In the genomic region with DNA sequence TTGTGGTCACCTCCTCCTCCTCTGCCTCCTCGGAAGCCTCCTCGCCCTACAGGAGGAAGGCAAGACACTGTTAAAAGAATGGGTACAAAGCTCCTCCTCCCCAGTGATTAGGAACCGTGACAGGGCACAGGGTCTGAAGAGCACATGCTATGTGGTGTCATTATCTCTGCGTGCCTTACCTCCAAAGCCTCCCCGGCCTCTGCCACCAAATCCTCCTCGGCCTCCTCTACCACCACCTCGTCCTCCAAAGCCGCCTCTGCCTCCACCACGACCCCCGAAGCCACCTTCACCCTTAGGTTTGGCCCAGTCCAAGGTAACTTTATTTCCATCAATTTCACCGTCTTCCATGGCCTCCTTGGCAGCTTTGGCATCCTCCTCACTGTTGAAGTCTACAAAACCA, we compare ENCODE assay signal across 16 cellular contexts. TPM values are rescaled to one million over a fixed set of nuclear protein-coding genes. Genes with fewer than 3 reads are reported as not detected.
A peak's percentile ranks its signal among the peaks of the same experiment; 100 is the strongest.
DNase-seq lines count a peak whose midpoint lies in the region; ATAC-seq and TF ChIP-seq lines count a peak whose summit lies in the region.
"Had no signal": no experiment of that assay in that cellular context is flagged by ENCODE, and none has a peak within 500 bp of the region (broad histone marks: within the 10 kb centered on the region; RNA-seq: fewer than 3 reads in every experiment).

No MANE protein-coding gene starts in this region.

- no peak overlapping the region for H3K4me3 ChIP-seq in CD4-positive, alpha-beta memory T cell (ENCODE audit: low read length in 2 of 2)
- H3K4me3 ChIP-seq in SK-N-SH (ENCODE audit: low read depth in 2 of 2, low read length in 1 of 2) = no peak overlapping the region
- H3K4me3 ChIP-seq: lower lobe of right lung, sigmoid colon had no signal

- no peaks in the 10 kb centered on the region for H3K27me3 ChIP-seq in CD4-positive, alpha-beta memory T cell (ENCODE audit: insufficient read depth, low read length)
- no peaks in the 10 kb centered on the region for H3K27me3 ChIP-seq in SK-N-SH (ENCODE audit: insufficient read depth)
- H3K27me3 ChIP-seq: sigmoid colon had no signal

- no peak overlapping the region for H3K9ac ChIP-seq in SK-N-SH

- H4K20me1 ChIP-seq in SK-N-SH (ENCODE audit: insufficient read depth) = peaks cover 5% of the 10 kb centered on the region; the same call in 1 of the 2 replicates

- H3F3A ChIP-seq in SK-N-SH (replicated peaks; ENCODE audit: insufficient read depth) = peaks cover 77% of the 10 kb centered on the region

- H3K36me3 ChIP-seq in CD4-positive, alpha-beta memory T cell (ENCODE audit: insufficient read depth, low read length) = peaks cover 76% of the 10 kb centered on the region
- H3K36me3 ChIP-seq in SK-N-SH (replicated peaks in 1 of 2; ENCODE audit: control insufficient read depth in 1 of 2, insufficient read depth in 2 of 2, low read length in 1 of 2) = peaks cover 64 to 74% of the 10 kb centered on the region in 2 experiments

- peaks cover 51 to 74% of the 10 kb centered on the region in 2 donors for H3K36me3 Mint-ChIP-seq in CD4-positive, alpha-beta memory T cell
- peaks cover 62% of the 10 kb centered on the region for H3K36me3 Mint-ChIP-seq in activated T-helper 1 cell treated with anti-CD3 and anti-CD28 coated beads, Interleukin-12 subunit alpha, Interleukin-12 subunit beta, Interleukin-2, Interleukin-4 antibody, amounts not matched to agents 30 ng/mL and 10 ng/mL and 1 ng/mL, durations not matched to agents 14 hours and 24 hours and 36 hours (ENCODE audit: low read depth)
- peaks cover 40% of the 10 kb centered on the region for H3K36me3 Mint-ChIP-seq in mesothelial cell of epicardium

- no peaks in the 10 kb centered on the region for H3K9me2 ChIP-seq in SK-N-SH

- H3K27ac ChIP-seq in CD4-positive, alpha-beta memory T cell (ENCODE audit: low read depth, low read length) = no peak overlapping the region
- no peak overlapping the region for H3K27ac ChIP-seq in SK-N-SH (ENCODE audit: low read depth in 2 of 2, low read length in 1 of 2)
- H3K27ac ChIP-seq: lower lobe of right lung, sigmoid colon had no signal

- POLR2A ChIA-PET in CD4-positive, alpha-beta memory T cell (lab: Charles Lee; ENCODE audit: partially characterized antibody) = interaction anchor here (0.7 to 7.4 kb wide), 3 partner anchors 9 to 228 kb away, joined by 3 to 99 read pairs (median 4); a partner anchor contains a TSS
- POLR2A ChIA-PET in SK-N-SH (lab: Yijun Ruan, JAX) = interaction anchor here (5.1 kb wide), 1 partner anchor 9 kb away, joined by 59 read pairs; a partner anchor contains a TSS

- no peaks in the 10 kb centered on the region for H3K27me3 Mint-ChIP-seq in CD4-positive, alpha-beta memory T cell
- no peaks in the 10 kb centered on the region for H3K27me3 Mint-ChIP-seq in activated T-helper 1 cell treated with anti-CD3 and anti-CD28 coated beads, Interleukin-12 subunit alpha, Interleukin-12 subunit beta, Interleukin-2, Interleukin-4 antibody, amounts not matched to agents 30 ng/mL and 10 ng/mL and 1 ng/mL, durations not matched to agents 14 hours and 24 hours and 36 hours (ENCODE audit: insufficient read depth)
- H3K27me3 Mint-ChIP-seq in mesothelial cell of epicardium (ENCODE audit: low read depth) = no peaks in the 10 kb centered on the region

- intact Hi-C loops in CD4-positive, alpha-beta memory T cell (cut with micrococcal nuclease) = no loop called here
- intact Hi-C loops in activated T-helper 1 cell treated with anti-CD3 and anti-CD28 coated beads, Interleukin-12 subunit alpha, Interleukin-12 subunit beta, Interleukin-2, Interleukin-4 antibody, amounts not matched to agents 30 ng/mL and 10 ng/mL and 1 ng/mL, durations not matched to agents 14 hours and 24 hours and 36 hours (cut with micrococcal nuclease) = no loop called here

- peaks cover 35% of the 10 kb centered on the region for H3K79me2 ChIP-seq in SK-N-SH (ENCODE audit: insufficient read depth)

- DNase-seq in CD4-positive, alpha-beta memory T cell = no peak
- no peak for DNase-seq in activated T-helper 1 cell treated with anti-CD3 and anti-CD28 coated beads, Interleukin-12 subunit alpha, Interleukin-12 subunit beta, Interleukin-2, Interleukin-4 antibody, amounts not matched to agents 30 ng/mL and 10 ng/mL and 1 ng/mL, durations not matched to agents 14 hours and 24 hours and 36 hours (ENCODE audit: low spot score)
- no peak for DNase-seq in mesothelial cell of epicardium (ENCODE audit: low spot score in 2 of 2, unreplicated experiment in 2 of 2)
- DNase-seq in stimulated activated CD4-positive, alpha-beta T cell treated with anti-CD3 and anti-CD28 coated beads, Interleukin-12 subunit alpha, Interleukin-12 subunit beta, amount 100 ng/mL, for 4 hours = no peak
- no peak for DNase-seq in SK-N-SH
- DNase-seq: amygdala; Kasumi-1; lower lobe of right lung; NCI-H2029; NCI-H748 treated with DMSO at 0.1 percent for 48 hours; sigmoid colon; stimulated activated naive CD8-positive, alpha-beta T cell treated with anti-CD3 and anti-CD28 coated beads, Interleukin-15, Interleukin-2, amounts not matched to agents 100 U/mL and 50 U/mL, for 24 hours; T-helper 9 cell had no signal

- H3K4me1 Mint-ChIP-seq in CD4-positive, alpha-beta memory T cell = peaks cover 10 to 33% (median 20%) of the 10 kb centered on the region in 4 donors
- peaks cover 35% of the 10 kb centered on the region for H3K4me1 Mint-ChIP-seq in activated T-helper 1 cell treated with anti-CD3 and anti-CD28 coated beads, Interleukin-12 subunit alpha, Interleukin-12 subunit beta, Interleukin-2, Interleukin-4 antibody, amounts not matched to agents 30 ng/mL and 10 ng/mL and 1 ng/mL, durations not matched to agents 14 hours and 24 hours and 36 hours (ENCODE audit: low read depth)
- peaks cover 5% of the 10 kb centered on the region for H3K4me1 Mint-ChIP-seq in mesothelial cell of epicardium

- peak; percentile 28 for TF ChIP-seq POLR2A in GM18505 (IDR thresholded peaks at IDR 0.05; ENCODE audit: borderline replicate concordance, extremely low read depth, insufficient read depth, insufficient read length)

- no peaks in the 10 kb centered on the region for H3K9me3 ChIP-seq in CD4-positive, alpha-beta memory T cell (ENCODE audit: control insufficient read depth in 1 of 2, low read length in 2 of 2)
- no peaks in the 10 kb centered on the region for H3K9me3 ChIP-seq in SK-N-SH
- H3K9me3 ChIP-seq: lower lobe of right lung, sigmoid colon had no signal

- ATAC-seq in GM18505 (IDR thresholded peaks at IDR 0.05; ENCODE audit: unreplicated experiment) = no peak
- ATAC-seq in GM21390 (IDR thresholded peaks at IDR 0.05; ENCODE audit: unreplicated experiment) = no peak
- ATAC-seq: HCT116; lower lobe of right lung; stimulated activated naive CD8-positive, alpha-beta T cell treated with anti-CD3 and anti-CD28 coated beads, Interleukin-15, Interleukin-2, amounts not matched to agents 100 U/mL and 50 U/mL, for 24 hours had no signal

- peak overlapping the region in 5 of 7 donors; percentile 44 to 89 (median 73) for H3K27ac Mint-ChIP-seq in CD4-positive, alpha-beta memory T cell
- H3K27ac Mint-ChIP-seq in activated T-helper 1 cell treated with anti-CD3 and anti-CD28 coated beads, Interleukin-12 subunit alpha, Interleukin-12 subunit beta, Interleukin-2, Interleukin-4 antibody, amounts not matched to agents 30 ng/mL and 10 ng/mL and 1 ng/mL, durations not matched to agents 14 hours and 24 hours and 36 hours = peak overlapping the region; percentile 45
- H3K27ac Mint-ChIP-seq in mesothelial cell of epicardium = peak overlapping the region; percentile 1

- peaks cover 0 to 4% (median 0%) of the 10 kb centered on the region in 8 donors for H3K9me3 Mint-ChIP-seq in CD4-positive, alpha-beta memory T cell
- H3K9me3 Mint-ChIP-seq in activated T-helper 1 cell treated with anti-CD3 and anti-CD28 coated beads, Interleukin-12 subunit alpha, Interleukin-12 subunit beta, Interleukin-2, Interleukin-4 antibody, amounts not matched to agents 30 ng/mL and 10 ng/mL and 1 ng/mL, durations not matched to agents 14 hours and 24 hours and 36 hours = no peaks in the 10 kb centered on the region
- no peaks in the 10 kb centered on the region for H3K9me3 Mint-ChIP-seq in mesothelial cell of epicardium

- H2AFZ ChIP-seq in SK-N-SH (ENCODE audit: low read depth) = no peak overlapping the region

- CTCF ChIA-PET in CD4-positive, alpha-beta memory T cell (lab: Charles Lee; ENCODE audit: partially characterized antibody) = interaction anchor here (1.0 to 5.4 kb wide), 5 partner anchors 11 to 352 kb away, joined by 3 to 64 read pairs (median 4); no protein-coding TSS in a partner anchor
- CTCF ChIA-PET in SK-N-SH (lab: Yijun Ruan, JAX) = interaction anchor here (0.8 to 6.3 kb wide), 4 partner anchors 9 to 228 kb away, joined by 3 to 115 read pairs (median 24); a partner anchor contains a TSS

- peaks cover 11% of the 10 kb centered on the region for H3K4me1 ChIP-seq in CD4-positive, alpha-beta memory T cell (ENCODE audit: insufficient read depth, low read length)
- H3K4me1 ChIP-seq in SK-N-SH (ENCODE audit: control insufficient read depth in 1 of 2, insufficient read depth in 2 of 2, low read depth in 1 of 2, low read length in 1 of 2) = no peaks in the 10 kb centered on the region; a peak in 1 of 4 replicates
- H3K4me1 ChIP-seq: lower lobe of right lung had no signal

- TF ChIP-seq RAD21 in SK-N-SH (IDR thresholded peaks at IDR 0.05; ENCODE audit: low read length) = no peak

- no peak overlapping the region for H3K4me3 Mint-ChIP-seq in CD4-positive, alpha-beta memory T cell
- no peak overlapping the region for H3K4me3 Mint-ChIP-seq in activated T-helper 1 cell treated with anti-CD3 and anti-CD28 coated beads, Interleukin-12 subunit alpha, Interleukin-12 subunit beta, Interleukin-2, Interleukin-4 antibody, amounts not matched to agents 30 ng/mL and 10 ng/mL and 1 ng/mL, durations not matched to agents 14 hours and 24 hours and 36 hours
- no peak overlapping the region for H3K4me3 Mint-ChIP-seq in mesothelial cell of epicardium

- 91% methylated on average over 11 of the region's 11 CpGs for WGBS in SK-N-SH (ENCODE audit: low lambda C conversion rate)

- no peak overlapping the region for H3K4me2 ChIP-seq in SK-N-SH

- TF ChIP-seq EP300 in SK-N-SH (IDR thresholded peaks at IDR 0.05; ENCODE audit: borderline replicate concordance in 1 of 2, low read depth in 1 of 2, low read length in 1 of 2) = no peak

- TF ChIP-seq CTCF in mesothelial cell of epicardium (IDR thresholded peaks at IDR 0.05; ENCODE audit: unreplicated experiment) = no peak
- no peak for TF ChIP-seq CTCF in SK-N-SH (IDR thresholded peaks at IDR 0.05)

RNA-seq across cellular contexts. Expression of a gene that starts 9.1 kb away (rescaled TPM):
- total RNA-seq in CD4-positive, alpha-beta memory T cell = 100 to 1,000 TPM; 380 to 390 TPM
- 100 to 1,000 TPM; 150 to 593 TPM for polyA plus RNA-seq in CD4-positive, alpha-beta memory T cell
- 1,388 and 1,421 TPM in 2 replicates for total RNA-seq in activated T-helper 1 cell treated with anti-CD3 and anti-CD28 coated beads, Interleukin-12 subunit alpha, Interleukin-12 subunit beta, Interleukin-2, Interleukin-4 antibody, amounts not matched to agents 30 ng/mL and 10 ng/mL and 1 ng/mL, durations not matched to agents 14 hours and 24 hours and 36 hours
- total RNA-seq in mesothelial cell of epicardium = 631 to 645 TPM (median 634 TPM) in 3 replicates
- polyA plus RNA-seq in SK-N-SH (2012; rRNA removed) = 256 and 285 TPM in 2 replicates
- polyA plus RNA-seq in SK-N-SH (2012; cell fraction: cytosol; rRNA removed) = 363 and 421 TPM in 2 replicates
- 77.5 and 158 TPM in 2 replicates for polyA plus RNA-seq in SK-N-SH (2012; cell fraction: nucleus; rRNA removed)

RNA-seq across cellular contexts. Expression of a gene that starts 59.7 kb away (rescaled TPM):
- total RNA-seq in CD4-positive, alpha-beta memory T cell = not detected
- not detected for polyA plus RNA-seq in CD4-positive, alpha-beta memory T cell
- not detected in 2 replicates for total RNA-seq in activated T-helper 1 cell treated with anti-CD3 and anti-CD28 coated beads, Interleukin-12 subunit alpha, Interleukin-12 subunit beta, Interleukin-2, Interleukin-4 antibody, amounts not matched to agents 30 ng/mL and 10 ng/mL and 1 ng/mL, durations not matched to agents 14 hours and 24 hours and 36 hours
- 5.2 to 7.0 TPM (median 5.6 TPM) in 3 replicates for total RNA-seq in mesothelial cell of epicardium
- polyA plus RNA-seq in SK-N-SH (2012; rRNA removed) = 0.05 and 0.12 TPM in 2 replicates
- polyA plus RNA-seq in SK-N-SH (2012; cell fraction: cytosol; rRNA removed) = 0.04 TPM in 2 replicates
- polyA plus RNA-seq in SK-N-SH (2012; cell fraction: nucleus; rRNA removed) = 0.19 and 0.30 TPM in 2 replicates

Comparison
In these comparisons a context has a peak if more than half of its experiments do, and no peak if none do; other contexts are left out.
1. H3K27ac Mint-ChIP-seq: peak in every context shown above with its lines; median percentile 73 in CD4-positive, alpha-beta memory T cell; 45 in activated T-helper 1 cell treated with anti-CD3 and anti-CD28 coated beads, Interleukin-12 subunit alpha, Interleukin-12 subunit beta, Interleukin-2, Interleukin-4 antibody, amounts not matched to agents 30 ng/mL and 10 ng/mL and 1 ng/mL, durations not matched to agents 14 hours and 24 hours and 36 hours; 1 in mesothelial cell of epicardium.